ENCODE assay signal across 7 cellular contexts in the genomic region with DNA sequence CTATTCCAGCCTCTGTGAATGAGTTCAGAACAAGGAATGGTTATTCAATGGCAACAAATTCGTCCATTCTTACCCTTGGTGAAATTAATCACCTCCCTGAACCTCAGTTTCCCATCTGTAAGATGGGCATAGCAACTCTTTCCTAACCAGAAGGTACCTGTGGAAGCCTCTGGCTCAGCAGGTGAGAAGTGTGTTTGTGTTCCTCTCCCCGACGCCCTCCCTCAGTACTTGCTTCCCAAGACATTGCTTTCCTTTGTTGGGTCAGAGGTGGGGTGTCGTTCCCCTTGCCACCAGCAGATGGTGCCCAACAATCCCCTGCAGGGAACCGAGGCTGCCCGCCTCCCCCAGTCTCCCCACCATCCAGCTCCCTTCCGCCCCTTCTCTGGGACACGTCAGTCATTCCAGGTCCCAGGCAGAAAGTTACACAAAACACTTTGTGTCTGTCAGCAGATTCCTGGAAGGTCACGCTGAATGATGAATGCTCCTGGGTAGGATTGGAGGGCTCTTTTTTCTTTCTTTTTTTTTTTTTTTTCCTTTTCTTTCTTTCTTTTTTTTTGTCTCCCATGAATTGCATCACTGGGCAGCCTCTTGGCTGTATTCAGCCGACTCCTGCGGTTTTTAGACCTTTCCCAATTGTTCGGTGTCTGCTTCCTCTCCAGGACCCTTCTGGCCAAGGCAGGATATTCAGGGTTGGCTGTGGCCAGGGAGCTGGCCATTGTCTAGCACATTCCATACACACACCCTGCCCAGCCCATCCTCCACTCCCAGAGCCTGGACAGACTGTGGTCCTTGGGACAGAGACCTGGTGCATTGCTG.
A peak's percentile ranks its signal among the peaks of the same experiment; 100 is the strongest.
DNase-seq lines count a peak whose midpoint lies in the region; ATAC-seq and TF ChIP-seq lines count a peak whose summit lies in the region.

No MANE protein-coding gene starts in this region.

- peak overlapping the region; percentile 67 for H4K91ac ChIP-seq in mesenchymal stem cell (ENCODE audit: low read length)

- H3K4me3 Mint-ChIP-seq in activated CD4-positive, alpha-beta memory T cell treated with anti-CD3 and anti-CD28 coated beads, Interleukin-2, amount 10 ng/mL, durations not matched to agents 7 days and 5 days: no peak overlapping the region

- H3K79me1 ChIP-seq in mesenchymal stem cell (replicated peaks; ENCODE audit: low read length, poor library complexity, severe bottlenecking): no peaks in the 10 kb centered on the region

- H2AK5ac ChIP-seq in mesenchymal stem cell (ENCODE audit: low read length, severe bottlenecking): no peak overlapping the region

- no peaks in the 10 kb centered on the region for H3K36me3 ChIP-seq in mesenchymal stem cell (ENCODE audit: control insufficient read depth in 1 of 2, insufficient read depth in 2 of 2, low read depth in 1 of 2, low read length in 2 of 2)

- peak overlapping the region in 1 of 2 experiments; percentile 6 for H3K4me3 ChIP-seq in mesenchymal stem cell (ENCODE audit: insufficient read depth in 1 of 2, low read depth in 1 of 2, low read length in 2 of 2)

- H3K27ac Mint-ChIP-seq in activated CD4-positive, alpha-beta memory T cell treated with anti-CD3 and anti-CD28 coated beads, Interleukin-2, amount 10 ng/mL, durations not matched to agents 7 days and 5 days: no peak overlapping the region

- 21% methylated on average over 8 of the region's 12 CpGs for WGBS in mesenchymal stem cell

- no peak overlapping the region for H2BK5ac ChIP-seq in mesenchymal stem cell (ENCODE audit: low read depth, low read length, poor library complexity, severe bottlenecking)

- no peak overlapping the region for H3K14ac ChIP-seq in mesenchymal stem cell (ENCODE audit: low read length in 2 of 2)

- peaks cover 7% of the 10 kb centered on the region for H3K9me3 ChIP-seq in mesenchymal stem cell (ENCODE audit: control insufficient read depth, low read length)

- peaks cover 3% of the 10 kb centered on the region for H3K4me1 ChIP-seq in mesenchymal stem cell (ENCODE audit: control insufficient read depth, insufficient read depth, low read depth, low read length)

- peak overlapping the region; percentile 29 for H2BK120ac ChIP-seq in mesenchymal stem cell (ENCODE audit: low read depth, low read length)

- DNase-seq in NCI-H526 (lab: John Stamatoyannopoulos, UW) (peak; percentile 30 to 75), mesenchymal stem cell (peak; percentile 97)
- DNase-seq in activated CD4-positive, alpha-beta memory T cell treated with anti-CD3 and anti-CD28 coated beads, Interleukin-2, amount 10 ng/mL, durations not matched to agents 7 days and 5 days: peak; percentile 67
- peak; percentile 47 for DNase-seq in effector CD4-positive, alpha-beta T cell
- peak; percentile 42 for DNase-seq in stimulated activated CD8-positive, alpha-beta memory T cell treated with anti-CD3 and anti-CD28 coated beads, Interleukin-15, amount 100 ng/mL, for 48 hours (ENCODE audit: low read depth in 2 of 2)

- H3K4me2 ChIP-seq in mesenchymal stem cell (ENCODE audit: low read length, poor library complexity, severe bottlenecking): peak overlapping the region; percentile 46

- H3K4ac ChIP-seq in mesenchymal stem cell (ENCODE audit: low read depth in 1 of 2, low read length in 2 of 2): peak overlapping the region; percentile 24 to 42

- peaks cover 27% of the 10 kb centered on the region for H3K4me1 Mint-ChIP-seq in activated CD4-positive, alpha-beta memory T cell treated with anti-CD3 and anti-CD28 coated beads, Interleukin-2, amount 10 ng/mL, durations not matched to agents 7 days and 5 days

- peak; percentile 96 for TF ChIP-seq CTCF in GM12872 (IDR thresholded peaks at IDR 0.05; ENCODE audit: insufficient read depth, low read depth, low read length)

- H3K18ac ChIP-seq in mesenchymal stem cell (ENCODE audit: low read depth in 1 of 2, low read length in 2 of 2): peak overlapping the region; percentile 69 to 72

- CTCF ChIA-PET in activated CD4-positive, alpha-beta memory T cell treated with anti-CD3 and anti-CD28 coated beads, Interleukin-2, amount 10 ng/mL, durations not matched to agents 7 days and 5 days (lab: Charles Lee): interaction anchor here (0.6 to 3.4 kb wide), 15 partner anchors 9 to 1183 kb away, joined by 3 to 17 read pairs (median 3); partner anchors contain the start of gene TRIB2

- POLR2A ChIA-PET in activated CD4-positive, alpha-beta memory T cell treated with anti-CD3 and anti-CD28 coated beads, Interleukin-2, amount 10 ng/mL, durations not matched to agents 7 days and 5 days (lab: Charles Lee): interaction anchor here (1.4 kb wide), 1 partner anchor 852 kb away, joined by 6 read pairs; no protein-coding TSS in a partner anchor

- H3K23ac ChIP-seq in mesenchymal stem cell (ENCODE audit: low read length in 2 of 2): peak overlapping the region in 1 of 2 experiments; percentile 23

- H3K27ac ChIP-seq in mesenchymal stem cell (ENCODE audit: low read length, poor library complexity, severe bottlenecking): no peak overlapping the region

- peak overlapping the region; percentile 44 to 76 for H2BK12ac ChIP-seq in mesenchymal stem cell (ENCODE audit: low read length in 2 of 2)

- H4K8ac ChIP-seq in mesenchymal stem cell (ENCODE audit: low read length): peak overlapping the region; percentile 74

- H3K27me3 Mint-ChIP-seq in activated CD4-positive, alpha-beta memory T cell treated with anti-CD3 and anti-CD28 coated beads, Interleukin-2, amount 10 ng/mL, durations not matched to agents 7 days and 5 days: peaks cover 9% of the 10 kb centered on the region

- peak overlapping the region; percentile 52 for H2BK15ac ChIP-seq in mesenchymal stem cell (ENCODE audit: low read depth, poor library complexity, severe bottlenecking)

- ATAC-seq in HG02678 (IDR thresholded peaks at IDR 0.05; ENCODE audit: unreplicated experiment): peak; percentile 41

- H2AFZ ChIP-seq in mesenchymal stem cell (ENCODE audit: low read depth, low read length): no peak overlapping the region

- no peaks in the 10 kb centered on the region for H3K27me3 ChIP-seq in mesenchymal stem cell (ENCODE audit: control insufficient read depth in 1 of 2, insufficient read depth in 1 of 2, low read length in 2 of 2)

- H3K36me3 Mint-ChIP-seq in activated CD4-positive, alpha-beta memory T cell treated with anti-CD3 and anti-CD28 coated beads, Interleukin-2, amount 10 ng/mL, durations not matched to agents 7 days and 5 days (ENCODE audit: low read depth): no peaks in the 10 kb centered on the region

- H3K9me3 Mint-ChIP-seq in activated CD4-positive, alpha-beta memory T cell treated with anti-CD3 and anti-CD28 coated beads, Interleukin-2, amount 10 ng/mL, durations not matched to agents 7 days and 5 days: peaks cover 11% of the 10 kb centered on the region

- peak overlapping the region; percentile 71 for H3K9ac ChIP-seq in mesenchymal stem cell (ENCODE audit: low read length)

Comparison
In these comparisons a context has a peak if more than half of its experiments do, and no peak if none do; other contexts are left out.
1. DNase-seq: peak in every context shown above with its lines; median percentile 97 in mesenchymal stem cell; 67 in activated CD4-positive, alpha-beta memory T cell treated with anti-CD3 and anti-CD28 coated beads, Interleukin-2, amount 10 ng/mL, durations not matched to agents 7 days and 5 days; 52 in NCI-H526; 47 in effector CD4-positive, alpha-beta T cell; 42 in stimulated activated CD8-positive, alpha-beta memory T cell treated with anti-CD3 and anti-CD28 coated beads, Interleukin-15, amount 100 ng/mL, for 48 hours.